Comparison of ENCODE assay signal across 28 cellular contexts in genomic region chr3:43609406-43609805, GRCh38.
"Had no signal": no experiment of that assay in that cellular context is flagged by ENCODE, and none has a peak within 500 bp of the region (broad histone marks: within the 10 kb centered on the region; RNA-seq: fewer than 3 reads in every experiment).

No MANE protein-coding gene starts in this region.

- H3K27me3 Mint-ChIP-seq: activated CD8-positive, alpha-beta T cell treated with anti-CD3 and anti-CD28 coated beads for 36 hours; activated naive CD8-positive, alpha-beta T cell treated with anti-CD3 and anti-CD28 coated beads for 36 hours; activated naive CD8-positive, alpha-beta T cell treated with anti-CD3 and anti-CD28 coated beads, Interleukin-2, amount 50 U/mL, for 24 hours; activated T-helper 17 cell treated with anti-CD3 and anti-CD28 coated beads, Interleukin-2, amount 50 U/mL, for 72 hours; effector memory CD8-positive, alpha-beta T cell had no signal

- H3K9me3 Mint-ChIP-seq: activated CD4-positive, alpha-beta T cell treated with anti-CD3 and anti-CD28 coated beads, Interleukin-2, amount 10 ng/mL, durations not matched to agents 7 days and 5 days; activated CD8-positive, alpha-beta T cell treated with anti-CD3 and anti-CD28 coated beads for 36 hours; activated naive CD8-positive, alpha-beta T cell treated with anti-CD3 and anti-CD28 coated beads for 36 hours; activated naive CD8-positive, alpha-beta T cell treated with anti-CD3 and anti-CD28 coated beads, Interleukin-2, amount 50 U/mL, for 24 hours; activated T-cell treated with anti-CD3 and anti-CD28 coated beads, Interleukin-2, amount 50 U/mL, for 4 hours; activated T-helper 17 cell treated with anti-CD3 and anti-CD28 coated beads, Interleukin-2, amount 50 U/mL, for 72 hours; effector memory CD8-positive, alpha-beta T cell; WTC11 had no signal

- H3K4me1 ChIP-seq: adrenal gland, body of pancreas, esophagus muscularis mucosa, gastroesophageal sphincter had no signal

- H3K4me3 Mint-ChIP-seq: activated CD4-positive, alpha-beta T cell treated with anti-CD3 and anti-CD28 coated beads, Interleukin-2, amount 10 ng/mL, durations not matched to agents 7 days and 5 days; activated CD8-positive, alpha-beta T cell treated with anti-CD3 and anti-CD28 coated beads for 36 hours; activated naive CD8-positive, alpha-beta T cell treated with anti-CD3 and anti-CD28 coated beads for 36 hours; activated naive CD8-positive, alpha-beta T cell treated with anti-CD3 and anti-CD28 coated beads, Interleukin-2, amount 50 U/mL, for 24 hours; activated T-cell treated with anti-CD3 and anti-CD28 coated beads, Interleukin-2, amount 50 U/mL, for 4 hours; activated T-helper 17 cell treated with anti-CD3 and anti-CD28 coated beads, Interleukin-2, amount 50 U/mL, for 72 hours; effector memory CD8-positive, alpha-beta T cell; WTC11 had no signal

- H3K27ac ChIP-seq: adrenal gland, body of pancreas, esophagus muscularis mucosa, gastroesophageal sphincter, VCaP had no signal

- ATAC-seq: activated CD8-positive, alpha-beta T cell treated with anti-CD3 and anti-CD28 coated beads for 36 hours; activated naive CD8-positive, alpha-beta T cell treated with anti-CD3 and anti-CD28 coated beads, Interleukin-2, amount 50 U/mL, for 24 hours; activated T-cell treated with anti-CD3 and anti-CD28 coated beads, Interleukin-2, amount 50 U/mL, for 4 hours; activated T-helper 17 cell treated with anti-CD3 and anti-CD28 coated beads, Interleukin-2, amount 50 U/mL, for 72 hours; body of pancreas; effector memory CD8-positive, alpha-beta T cell; gastroesophageal sphincter; WTC11 had no signal

- H3K27me3 ChIP-seq: adrenal gland, body of pancreas, esophagus muscularis mucosa, gastroesophageal sphincter had no signal

- H3K4me1 Mint-ChIP-seq: activated CD4-positive, alpha-beta T cell treated with anti-CD3 and anti-CD28 coated beads, Interleukin-2, amount 10 ng/mL, durations not matched to agents 7 days and 5 days; activated naive CD8-positive, alpha-beta T cell treated with anti-CD3 and anti-CD28 coated beads, Interleukin-2, amount 50 U/mL, for 24 hours; activated T-helper 17 cell treated with anti-CD3 and anti-CD28 coated beads, Interleukin-2, amount 50 U/mL, for 72 hours had no signal

- H3K27ac Mint-ChIP-seq: activated CD4-positive, alpha-beta T cell treated with anti-CD3 and anti-CD28 coated beads, Interleukin-2, amount 10 ng/mL, durations not matched to agents 7 days and 5 days; activated CD8-positive, alpha-beta T cell treated with anti-CD3 and anti-CD28 coated beads for 36 hours; activated naive CD8-positive, alpha-beta T cell treated with anti-CD3 and anti-CD28 coated beads for 36 hours; activated naive CD8-positive, alpha-beta T cell treated with anti-CD3 and anti-CD28 coated beads, Interleukin-2, amount 50 U/mL, for 24 hours; activated T-helper 17 cell treated with anti-CD3 and anti-CD28 coated beads, Interleukin-2, amount 50 U/mL, for 72 hours; effector memory CD8-positive, alpha-beta T cell; WTC11 had no signal

- H3K4me3 ChIP-seq: adrenal gland, body of pancreas, esophagus muscularis mucosa, gastroesophageal sphincter had no signal

- H3K36me3 ChIP-seq: adrenal gland had no signal

- DNase-seq: activated CD4-positive, alpha-beta T cell treated with anti-CD3 and anti-CD28 coated beads, Interleukin-2, amount 10 ng/mL, durations not matched to agents 7 days and 5 days; activated CD4-positive, alpha-beta T cell treated with anti-CD3 and anti-CD28 coated beads, Interleukin-2, amount 50 U/mL, for 48 hours; activated CD8-positive, alpha-beta memory T cell treated with anti-CD3 and anti-CD28 coated beads for 24 hours; activated CD8-positive, alpha-beta T cell treated with anti-CD3 and anti-CD28 coated beads for 36 hours; activated effector memory CD4-positive, alpha-beta T cell treated with Interleukin-2 at 50 U/mL for 16 hours; activated gamma-delta T cell treated with Interleukin-2 at 50 U/mL for 16 hours; activated naive CD4-positive, alpha-beta T cell treated with anti-CD3 and anti-CD28 coated beads, Interleukin-2, amount 50 U/mL, for 16 hours; activated naive CD4-positive, alpha-beta T cell treated with Interleukin-2 at 50 U/mL for 16 hours; activated naive CD8-positive, alpha-beta T cell treated with anti-CD3 and anti-CD28 coated beads for 36 hours; activated naive CD8-positive, alpha-beta T cell treated with anti-CD3 and anti-CD28 coated beads, Interleukin-2, amount 50 U/mL, for 24 hours; activated T-cell treated with anti-CD3 and anti-CD28 coated beads, Interleukin-2, amount 50 U/mL, for 4 hours; adrenal gland; amygdala; aorta; body of pancreas; caudate nucleus; cortex of kidney; dermis blood vessel endothelial cell; effector CD4-positive, alpha-beta T cell; effector memory CD8-positive, alpha-beta T cell; erythroblast; foreskin melanocyte; T-helper 2 cell had no signal

- H3K9me3 ChIP-seq: adrenal gland, body of pancreas, esophagus muscularis mucosa, gastroesophageal sphincter had no signal
